Comparison of ENCODE assay signal across 8 cellular contexts in the genomic region with DNA sequence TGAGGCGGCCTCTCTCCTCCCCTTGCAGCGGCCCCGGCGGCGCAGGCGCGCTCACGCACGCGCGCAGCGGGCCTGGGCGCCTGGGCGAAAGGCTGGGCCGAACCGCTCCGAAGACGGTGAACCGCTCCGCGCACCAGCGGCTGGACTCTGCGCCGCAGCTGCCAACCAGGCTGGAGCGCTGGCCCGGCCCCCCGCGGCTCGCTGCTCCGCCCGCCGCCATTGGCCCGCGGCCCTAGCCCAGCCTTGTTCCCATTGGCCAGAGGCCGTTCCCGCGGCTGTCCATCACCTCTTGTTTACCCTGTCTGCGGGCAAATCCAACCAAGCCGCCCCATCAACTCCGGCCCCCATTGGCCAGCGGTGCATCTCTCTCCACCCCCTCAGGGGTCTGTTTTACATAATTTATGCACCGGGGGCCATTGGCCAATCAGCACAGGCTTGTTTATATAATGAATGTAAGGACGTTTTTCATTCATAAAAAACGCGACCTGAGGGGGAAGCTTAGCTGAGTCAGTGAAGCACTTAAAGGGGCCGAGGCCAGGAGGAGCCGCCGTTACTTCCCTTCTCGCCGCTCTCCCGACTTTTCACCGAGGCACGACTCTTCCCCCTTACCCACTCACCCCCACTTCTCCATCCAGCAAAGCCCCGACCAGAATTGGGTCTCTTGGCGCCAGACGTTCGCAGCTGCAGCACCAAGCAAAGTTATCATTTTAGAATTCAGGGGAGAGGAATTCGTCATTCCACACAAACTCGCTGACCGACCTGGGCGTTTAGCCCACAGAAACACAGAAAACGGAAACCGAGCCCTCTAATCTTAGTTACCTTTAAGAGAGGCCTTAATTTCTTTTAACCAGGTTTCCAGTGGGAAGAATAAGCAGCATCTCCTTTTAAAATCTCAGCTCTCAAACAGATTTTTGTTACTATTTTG. TPM values are rescaled to one million over a fixed set of nuclear protein-coding genes. Genes with fewer than 3 reads are reported as not detected.
A peak's percentile ranks its signal among the peaks of the same experiment; 100 is the strongest.
DNase-seq lines count a peak whose midpoint lies in the region; ATAC-seq and TF ChIP-seq lines count a peak whose summit lies in the region.

A gene (minus strand): TSS at position 149 of the 925 bp plus-strand sequence. CDS start 3,221 bp downstream, outside the sequence.

- no peaks in the 10 kb centered on the region for H3K36me3 ChIP-seq in testis (ENCODE audit: low read depth, missing control alignments)

- WGBS in testis, 2 donors: 0 to 1% methylated on average over 34 to 38 of the region's 63 CpGs

- TF ChIP-seq CTCF in glutamatergic neuron (IDR thresholded peaks at IDR 0.05; ENCODE audit: partially characterized antibody, unreplicated experiment): no peak
- TF ChIP-seq CTCF in omental fat pad (IDR thresholded peaks at IDR 0.05): no peak
- TF ChIP-seq CTCF in testis (IDR thresholded peaks at IDR 0.05): peak in 1 of 3 experiments; percentile 8

- H3K9me3 Mint-ChIP-seq in glutamatergic neuron (ENCODE audit: unreplicated experiment): peaks cover 13% of the 10 kb centered on the region

- peaks cover 20% of the 10 kb centered on the region for H3K4me1 Mint-ChIP-seq in glutamatergic neuron (ENCODE audit: low read depth, unreplicated experiment)

- peak within 1 kb of the TSS; percentile 69 to 82 for H3K27ac ChIP-seq in testis

- H3K27ac Mint-ChIP-seq in glutamatergic neuron (ENCODE audit: unreplicated experiment): peak within 1 kb of the TSS; percentile 38

- intact Hi-C loops in testis (cut with DNase I; ENCODE audit: low total_unique reads): no loop called here

- peaks cover 7% of the 10 kb centered on the region for H3K27me3 Mint-ChIP-seq in glutamatergic neuron (ENCODE audit: unreplicated experiment)

- no peaks in the 10 kb centered on the region for H3K27me3 ChIP-seq in testis

- peak; percentile 97 for ATAC-seq in HG02642 (IDR thresholded peaks at IDR 0.05; ENCODE audit: poor library complexity, unreplicated experiment)
- ATAC-seq in omental fat pad (ENCODE audit: low FRiP score): peak; percentile 99

- peaks cover 9% of the 10 kb centered on the region for H3K4me1 ChIP-seq in testis

- DNase-seq in NCI-H1105 treated with DMSO at 0.1 percent for 48 hours (lab: John Stamatoyannopoulos, UW): peak; percentile 100
- peak; percentile 99 for DNase-seq in SKM-1 treated with dmso at 0.1 percent for 144 hours (lab: John Stamatoyannopoulos, UW; ENCODE audit: unreplicated experiment)
- DNase-seq in activated naive CD8-positive, alpha-beta T cell treated with anti-CD3 and anti-CD28 coated beads, Interleukin-2, amount 50 U/mL, for 16 hours (ENCODE audit: low read depth, low spot score): peak; percentile 87
- peak; percentile 98 for DNase-seq in glutamatergic neuron
- DNase-seq in omental fat pad (ENCODE audit: low spot score): peak; percentile 92
- peak; percentile 100 for DNase-seq in testis

- peak within 1 kb of the TSS; percentile 91 for H3K4me3 Mint-ChIP-seq in glutamatergic neuron (ENCODE audit: unreplicated experiment)

- peak within 1 kb of the TSS; percentile 57 to 71 for H3K4me3 ChIP-seq in testis

- H3K9me3 ChIP-seq in testis: no peaks in the 10 kb centered on the region

- peak; percentile 75 for TF ChIP-seq POLR2A in GM10847 (IDR thresholded peaks at IDR 0.05; ENCODE audit: extremely low read depth, insufficient read length)
- peak; percentile 43 for TF ChIP-seq POLR2A in testis (IDR thresholded peaks at IDR 0.05)

- H3K36me3 Mint-ChIP-seq in glutamatergic neuron (ENCODE audit: unreplicated experiment): no peaks in the 10 kb centered on the region

RNA-seq across cellular contexts. Expression of the gene that starts here (rescaled TPM):
- total RNA-seq in glutamatergic neuron (ENCODE audit: unreplicated experiment) (16.9 TPM), omental fat pad (10 to 100 TPM; 10.3 to 23.3 (median 14.5) TPM), testis (10 to 100 TPM; 15.7 to 22.4 TPM)
- 20.8 TPM for polyA plus RNA-seq in testis (ENCODE audit: insufficient read depth, low read depth, low replicate concordance)

Comparison
In these comparisons a context has a peak if more than half of its experiments do, and no peak if none do; other contexts are left out.
1. Peak in every context shown above with its lines: DNase-seq, ATAC-seq, H3K4me3 ChIP-seq and H3K27ac ChIP-seq.